ENCODE assay signal across 9 cellular contexts in genomic region chr10:22315455-22316285, GRCh38. TPM values are rescaled to one million over a fixed set of nuclear protein-coding genes. Genes with fewer than 3 reads are reported as not detected.
DNase-seq lines count a peak whose midpoint lies in the region; ATAC-seq, FAIRE-seq and TF ChIP-seq lines count a peak whose summit lies in the region.
"Had no signal": no experiment of that assay in that cellular context is flagged by ENCODE, and none has a peak within 500 bp of the region (broad histone marks: within the 10 kb centered on the region; RNA-seq: fewer than 3 reads in every experiment).

No MANE protein-coding gene starts in this region.

- TF ChIP-seq CTCF in Panc1 (IDR thresholded peaks at IDR 0.05): no peak
- TF ChIP-seq CTCF in neural cell (IDR thresholded peaks at IDR 0.05; ENCODE audit: poor library complexity, severe bottlenecking): no peak

- H3K9ac ChIP-seq in neural cell (ENCODE audit: low read length): peak overlapping the region; percentile 91

- H3K36me3 ChIP-seq in Panc1 (ENCODE audit: control insufficient read depth, insufficient read depth, low read length) (no peaks in the 10 kb centered on the region; the same call in 1 of the 2 replicates), neural cell (ENCODE audit: insufficient read depth, low read length) (no peaks in the 10 kb centered on the region)

- H3K4me1 ChIP-seq in Panc1 (ENCODE audit: control insufficient read depth, insufficient read depth, low read length): peaks cover 11% of the 10 kb centered on the region

- ATAC-seq in HG02884 (IDR thresholded peaks at IDR 0.05; ENCODE audit: unreplicated experiment): peak; percentile 11
- ATAC-seq in Panc1: no peak; the same call in 1 of the 2 replicates

- peaks cover 9% of the 10 kb centered on the region for H3F3A ChIP-seq in neural cell (ENCODE audit: insufficient read depth, low read length, poor library complexity, severe bottlenecking)

- intact Hi-C loops in Panc1 (cut with micrococcal nuclease; ENCODE audit: unreplicated experiment): loop anchor here (5.0 kb wide), 1 partner anchor 323 kb away; no protein-coding TSS in a partner anchor

- H3K27ac ChIP-seq in Panc1 (ENCODE audit: low read length) (peak overlapping the region; percentile 70), neural cell (ENCODE audit: low read length) (peak overlapping the region; percentile 83)

- peaks cover 29% of the 10 kb centered on the region for H3K79me2 ChIP-seq in neural cell (replicated peaks; ENCODE audit: insufficient read depth, low read length)

- peak; percentile 37 for TF ChIP-seq RAD21 in neural cell (conservative IDR thresholded peaks at IDR 0.05)

- H3K9me2 ChIP-seq in neural cell (ENCODE audit: insufficient read depth, low read length): no peaks in the 10 kb centered on the region

- H3K9me3 ChIP-seq in Panc1 (ENCODE audit: control insufficient read depth, insufficient read depth, low read depth, low read length) (no peaks in the 10 kb centered on the region), neural cell (ENCODE audit: low read length) (no peaks in the 10 kb centered on the region)

- no peak for TF ChIP-seq POLR2A in GM12892 (IDR thresholded peaks at IDR 0.05; ENCODE audit: low read depth, low read length)

- H3K27me3 ChIP-seq in Panc1 (ENCODE audit: control insufficient read depth, insufficient read depth, low read length): no peaks in the 10 kb centered on the region
- peaks cover 41% of the 10 kb centered on the region for H3K27me3 ChIP-seq in neural cell (ENCODE audit: insufficient read depth, low read depth, low read length)

- H3K4me3 Mint-ChIP-seq in activated naive CD4-positive, alpha-beta T cell treated with anti-CD3 and anti-CD28 coated beads, Interleukin-2, amount 10 ng/mL, durations not matched to agents 7 days and 5 days: peak overlapping the region; percentile 90

- CTCF ChIA-PET in activated naive CD4-positive, alpha-beta T cell treated with anti-CD3 and anti-CD28 coated beads, Interleukin-2, amount 10 ng/mL, durations not matched to agents 7 days and 5 days (lab: Charles Lee): interaction anchor here (0.9 to 1.0 kb wide), 2 partner anchors 57 to 87 kb away, joined by 3 to 5 read pairs; no protein-coding TSS in a partner anchor
- CTCF ChIA-PET in Panc1 (lab: Charles Lee): no interaction called here

- H2AFZ ChIP-seq in neural cell (ENCODE audit: low read depth, low read length): peak overlapping the region; percentile 73

- TF ChIP-seq EP300 in neural cell (conservative IDR thresholded peaks at IDR 0.05; ENCODE audit: poor library complexity, severe bottlenecking): peak; percentile 18

- peaks cover 42% of the 10 kb centered on the region for H3K4me1 Mint-ChIP-seq in activated naive CD4-positive, alpha-beta T cell treated with anti-CD3 and anti-CD28 coated beads, Interleukin-2, amount 10 ng/mL, durations not matched to agents 7 days and 5 days

- in situ Hi-C loops in Panc1 (cut with HindIII; ENCODE audit: low pct_unique_long_range_greater_than_20kb, low sequenced_read_pairs): no loop called here

- H3K27ac Mint-ChIP-seq in activated naive CD4-positive, alpha-beta T cell treated with anti-CD3 and anti-CD28 coated beads, Interleukin-2, amount 10 ng/mL, durations not matched to agents 7 days and 5 days: peak overlapping the region; percentile 89

- H3K27me3 Mint-ChIP-seq in activated naive CD4-positive, alpha-beta T cell treated with anti-CD3 and anti-CD28 coated beads, Interleukin-2, amount 10 ng/mL, durations not matched to agents 7 days and 5 days: peaks cover 27% of the 10 kb centered on the region

- peak overlapping the region; percentile 74 for H3K4me2 ChIP-seq in neural cell (ENCODE audit: low read length)

- POLR2A ChIA-PET in Panc1 (lab: Charles Lee): no interaction called here

- H3K9me3 Mint-ChIP-seq in activated naive CD4-positive, alpha-beta T cell treated with anti-CD3 and anti-CD28 coated beads, Interleukin-2, amount 10 ng/mL, durations not matched to agents 7 days and 5 days: no peaks in the 10 kb centered on the region

- no peaks in the 10 kb centered on the region for H4K20me1 ChIP-seq in neural cell (ENCODE audit: insufficient read depth)

- no peak for DNase-seq in activated naive CD4-positive, alpha-beta T cell treated with anti-CD3 and anti-CD28 coated beads, Interleukin-2, amount 10 ng/mL, durations not matched to agents 7 days and 5 days
- no peak for DNase-seq in activated naive CD4-positive, alpha-beta T cell treated with Interleukin-2 at 50 U/mL for 16 hours
- DNase-seq in Panc1 (ENCODE audit: low read depth, low spot score) (no peak), epidermal melanocyte (ENCODE audit: insufficient read length, low spot score) (peak; percentile 54), globus pallidus (ENCODE audit: low spot score) (no peak), GM12892 (ENCODE audit: insufficient read length) (no peak)

- BruUV-seq in Panc1 (replicated peaks; lab: Mats Ljungman, UMichigan): no TSS peak

- H3K4me3 ChIP-seq in Panc1 (ENCODE audit: low read depth in 2 of 2, low read length in 2 of 2) (peak overlapping the region; percentile 58 to 72), neural cell (ENCODE audit: low read length) (peak overlapping the region; percentile 83)

- peaks cover 15% of the 10 kb centered on the region for H3K36me3 Mint-ChIP-seq in activated naive CD4-positive, alpha-beta T cell treated with anti-CD3 and anti-CD28 coated beads, Interleukin-2, amount 10 ng/mL, durations not matched to agents 7 days and 5 days

- no peak for FAIRE-seq in GM12892 (lab: Jason Lieb, UNC)

TF ChIP-seq in neural cell, 6 proteins besides CTCF, POLR2A, EP300 and RAD21:
- TF ChIP-seq TAF1 (IDR thresholded peaks at IDR 0.05; ENCODE audit: low read depth): no peak
- TF ChIP-seq EZH2 (IDR thresholded peaks at IDR 0.05; ENCODE audit: borderline replicate concordance, insufficient read depth, low read length, poor library complexity, severe bottlenecking): no peak
- TF ChIP-seq POLR2AphosphoS5 (IDR thresholded peaks at IDR 0.05): no peak
- no peak for TF ChIP-seq SMC3 (conservative IDR thresholded peaks at IDR 0.05; ENCODE audit: poor library complexity)
- TF ChIP-seq REST (IDR thresholded peaks at IDR 0.05; ENCODE audit: borderline replicate concordance): peak; percentile 35
- TF ChIP-seq MXI1 (conservative IDR thresholded peaks at IDR 0.05; ENCODE audit: poor library complexity, severe bottlenecking): no peak

RNA-seq across cellular contexts. Expression of gene COMMD3, which starts 0.5 kb away (rescaled TPM):
- total RNA-seq in Panc1 (2021; ENCODE audit: unreplicated experiment): 35.6 TPM
- 28.6 TPM for polyA plus RNA-seq in Panc1 (2012; ENCODE audit: insufficient read length)
- polyA plus RNA-seq in neural cell: 234 and 272 TPM in 2 replicates
- polyA minus RNA-seq in neural cell: 49.2 and 53.7 TPM in 2 replicates
- 111 TPM for polyA plus RNA-seq in GM12892 (2012; ENCODE audit: missing spikeins)

RNA-seq across cellular contexts. Expression of gene BMI1, which starts 5.2 kb away (rescaled TPM):
- total RNA-seq in Panc1 (2021; ENCODE audit: unreplicated experiment): 55.1 TPM
- 27.4 TPM for polyA plus RNA-seq in Panc1 (2012; ENCODE audit: insufficient read length)
- polyA plus RNA-seq in neural cell: 67.3 and 86.8 TPM in 2 replicates
- polyA minus RNA-seq in neural cell: 60.9 and 68.6 TPM in 2 replicates
- 34.8 TPM for polyA plus RNA-seq in GM12892 (2012; ENCODE audit: missing spikeins)

RNA-seq across cellular contexts. Expression of gene SPAG6, which starts 29.6 kb away (rescaled TPM):
- not detected for total RNA-seq in Panc1 (2021; ENCODE audit: unreplicated experiment)
- polyA plus RNA-seq in Panc1 (2012; ENCODE audit: insufficient read length): not detected
- 0.36 TPM in 1 of 2 replicates, not detected in the other for polyA plus RNA-seq in neural cell
- polyA minus RNA-seq in neural cell: 0.35 TPM in 1 of 2 replicates, not detected in the other
- polyA plus RNA-seq in GM12892 (2012; ENCODE audit: missing spikeins): 0.17 TPM
- total RNA-seq: pulmonary artery endothelial cell had no signal
